Comparison of ENCODE assay signal across 17 cellular contexts in the genomic region with DNA sequence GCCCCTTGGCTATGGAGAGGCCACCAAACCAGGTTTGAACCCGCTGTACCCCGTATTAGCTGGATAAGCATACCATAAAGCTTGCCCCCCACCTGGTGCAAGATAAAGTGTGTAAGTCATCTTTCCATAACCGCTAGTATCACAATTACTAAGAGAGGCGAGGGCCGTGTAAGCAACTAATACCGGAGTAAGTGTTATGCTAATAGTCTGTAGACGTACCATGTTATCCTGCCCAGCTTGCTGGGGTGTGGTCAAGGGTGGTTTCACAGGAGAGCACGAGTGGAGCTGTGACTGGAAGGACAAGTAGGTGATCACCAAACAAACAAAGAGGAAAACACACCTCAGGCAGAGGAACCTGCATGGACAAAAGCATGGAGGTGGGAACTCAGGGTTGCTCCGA. TPM values are rescaled to one million over a fixed set of nuclear protein-coding genes. Genes with fewer than 3 reads are reported as not detected.
DNase-seq lines count a peak whose midpoint lies in the region; ATAC-seq and TF ChIP-seq lines count a peak whose summit lies in the region.
"Had no signal": no experiment of that assay in that cellular context is flagged by ENCODE, and none has a peak within 500 bp of the region (broad histone marks: within the 10 kb centered on the region; RNA-seq: fewer than 3 reads in every experiment).

No MANE protein-coding gene starts in this region.

- TF ChIP-seq CTCF in osteoblast (IDR thresholded peaks at IDR 0.05; ENCODE audit: extremely low read depth, low read depth, low read length) = no peak
- TF ChIP-seq CTCF in gastroesophageal sphincter (IDR thresholded peaks at IDR 0.05) = no peak
- no peak for TF ChIP-seq CTCF in type B pancreatic cell (conservative IDR thresholded peaks at IDR 0.05)

- H3K4me3 ChIP-seq in osteoblast (ENCODE audit: insufficient read depth, low read length) (no peak overlapping the region), gastroesophageal sphincter (no peak overlapping the region)
- H3K4me3 ChIP-seq: ascending aorta, colonic mucosa, right lobe of liver, tibial artery had no signal

- no peaks in the 10 kb centered on the region for H4K20me1 ChIP-seq in osteoblast (ENCODE audit: insufficient read depth, low read length)

- no peak overlapping the region for H3K4me2 ChIP-seq in osteoblast (ENCODE audit: insufficient read depth, low read length)

- H3K36me3 Mint-ChIP-seq in activated CD4-positive, alpha-beta T cell treated with anti-CD3 and anti-CD28 coated beads for 36 hours (ENCODE audit: low read depth) = peaks cover 9% of the 10 kb centered on the region
- H3K36me3 Mint-ChIP-seq in activated naive CD8-positive, alpha-beta T cell = peaks cover 4% of the 10 kb centered on the region
- no peaks in the 10 kb centered on the region for H3K36me3 Mint-ChIP-seq in type B pancreatic cell

- ATAC-seq in activated CD4-positive, alpha-beta T cell treated with anti-CD3 and anti-CD28 coated beads for 36 hours = peak; percentile 10
- ATAC-seq in GM19351 (IDR thresholded peaks at IDR 0.05; ENCODE audit: unreplicated experiment) (peak; percentile 33), gastroesophageal sphincter (no peak)
- ATAC-seq: HCT116, HepG2, right lobe of liver had no signal

- H3K36me3 ChIP-seq in osteoblast (ENCODE audit: insufficient read depth, low read length) (no peaks in the 10 kb centered on the region), gastroesophageal sphincter (no peaks in the 10 kb centered on the region)
- H3K36me3 ChIP-seq: ascending aorta, colonic mucosa, right lobe of liver, tibial artery had no signal

- peaks cover 2% of the 10 kb centered on the region for H3K9me3 Mint-ChIP-seq in activated CD4-positive, alpha-beta T cell treated with anti-CD3 and anti-CD28 coated beads for 36 hours (ENCODE audit: low read depth)
- no peaks in the 10 kb centered on the region for H3K9me3 Mint-ChIP-seq in activated naive CD8-positive, alpha-beta T cell (ENCODE audit: low read depth)
- no peaks in the 10 kb centered on the region for H3K9me3 Mint-ChIP-seq in type B pancreatic cell

- H3K27me3 ChIP-seq in osteoblast (ENCODE audit: insufficient read depth, low read length) (no peaks in the 10 kb centered on the region), gastroesophageal sphincter (peaks cover 23% of the 10 kb centered on the region)
- H3K27me3 ChIP-seq: ascending aorta, colonic mucosa, right lobe of liver had no signal

- H2AFZ ChIP-seq in osteoblast (ENCODE audit: low read length) = no peak overlapping the region

- no peaks in the 10 kb centered on the region for H3K9me3 ChIP-seq in osteoblast (ENCODE audit: low read depth, low read length)
- no peaks in the 10 kb centered on the region for H3K9me3 ChIP-seq in gastroesophageal sphincter
- H3K9me3 ChIP-seq: ascending aorta, colonic mucosa, right lobe of liver, tibial artery had no signal

- intact Hi-C loops in activated CD4-positive, alpha-beta T cell treated with anti-CD3 and anti-CD28 coated beads for 36 hours (cut with DNase I, micrococcal nuclease) = loop anchor here in 1 of 2 experiments (5.0 kb wide), 1 partner anchor 36 kb away; no protein-coding TSS in a partner anchor

- H3K4me1 ChIP-seq in osteoblast (ENCODE audit: insufficient read depth, low read length) (peaks cover 16% of the 10 kb centered on the region), gastroesophageal sphincter (peaks cover 0 to 38% (median 9%) of the 10 kb centered on the region in 3 donors)

- peak; percentile 44 for DNase-seq in activated CD4-positive, alpha-beta T cell treated with anti-CD3 and anti-CD28 coated beads for 36 hours
- DNase-seq in activated CD4-positive, alpha-beta T cell treated with anti-CD3 and anti-CD28 coated beads for 4 hours = no peak
- DNase-seq in osteoblast (ENCODE audit: insufficient read length, low spot score, missing footprints) = peak; percentile 38
- no peak for DNase-seq in kidney glomerular epithelial cell (lab: John Stamatoyannopoulos, UW)
- DNase-seq in type B pancreatic cell (ENCODE audit: extremely low spot score, unreplicated experiment) = no peak
- DNase-seq: 8988T, colonic mucosa, EL, right lobe of liver, tibial artery had no signal

- CTCF ChIA-PET in activated CD4-positive, alpha-beta T cell treated with anti-CD3 and anti-CD28 coated beads for 36 hours (lab: Charles Lee) = interaction anchor here (1.6 kb wide), 1 partner anchor 12 kb away, joined by 4 read pairs; no protein-coding TSS in a partner anchor

- H3K79me2 ChIP-seq in osteoblast (ENCODE audit: insufficient read depth, low read length) = peaks cover 17% of the 10 kb centered on the region

- H3K27me3 Mint-ChIP-seq in activated CD4-positive, alpha-beta T cell treated with anti-CD3 and anti-CD28 coated beads for 36 hours = no peaks in the 10 kb centered on the region
- no peaks in the 10 kb centered on the region for H3K27me3 Mint-ChIP-seq in activated naive CD8-positive, alpha-beta T cell
- peaks cover 25% of the 10 kb centered on the region for H3K27me3 Mint-ChIP-seq in type B pancreatic cell

- peaks cover 65% of the 10 kb centered on the region for H3K4me1 Mint-ChIP-seq in activated CD4-positive, alpha-beta T cell treated with anti-CD3 and anti-CD28 coated beads for 36 hours
- H3K4me1 Mint-ChIP-seq in activated naive CD8-positive, alpha-beta T cell (ENCODE audit: low read depth) = peaks cover 58% of the 10 kb centered on the region
- peaks cover 15% of the 10 kb centered on the region for H3K4me1 Mint-ChIP-seq in type B pancreatic cell (ENCODE audit: unreplicated experiment)

- H3K27ac ChIP-seq in osteoblast (ENCODE audit: low read depth, low read length) (no peak overlapping the region), gastroesophageal sphincter (no peak overlapping the region)
- H3K27ac ChIP-seq: colonic mucosa, tibial artery, VCaP had no signal

- no peak for TF ChIP-seq POLR2A in gastroesophageal sphincter (IDR thresholded peaks at IDR 0.05)

- 54 to 86% methylated on average over 3 to 8 of the region's 9 CpGs for WGBS in gastroesophageal sphincter (ENCODE audit: low coverage in 1 of 2), 2 donors

- no peak for TF ChIP-seq EP300 in gastroesophageal sphincter (IDR thresholded peaks at IDR 0.05)

- peak overlapping the region; percentile 69 for H3K27ac Mint-ChIP-seq in activated CD4-positive, alpha-beta T cell treated with anti-CD3 and anti-CD28 coated beads for 36 hours
- H3K27ac Mint-ChIP-seq in activated naive CD8-positive, alpha-beta T cell = peak overlapping the region; percentile 72
- H3K27ac Mint-ChIP-seq in type B pancreatic cell = no peak overlapping the region

- POLR2A ChIA-PET in activated CD4-positive, alpha-beta T cell treated with anti-CD3 and anti-CD28 coated beads for 36 hours (lab: Charles Lee) = interaction anchor here (0.6 to 2.3 kb wide), 2 partner anchors 14 to 332 kb away, joined by 5 to 6 read pairs; no protein-coding TSS in a partner anchor

- no peak overlapping the region for H3K4me3 Mint-ChIP-seq in activated CD4-positive, alpha-beta T cell treated with anti-CD3 and anti-CD28 coated beads for 36 hours
- H3K4me3 Mint-ChIP-seq in activated naive CD8-positive, alpha-beta T cell = peak overlapping the region; percentile 41
- no peak overlapping the region for H3K4me3 Mint-ChIP-seq in type B pancreatic cell

RNA-seq across cellular contexts. Expression of gene TNFRSF1B, which starts 3.6 kb away (rescaled TPM):
- 100 to 1,000 TPM; 107 to 116 TPM for total RNA-seq in activated CD4-positive, alpha-beta T cell treated with anti-CD3 and anti-CD28 coated beads for 36 hours
- total RNA-seq in osteoblast (11.2 and 12.7 TPM in 2 replicates), gastroesophageal sphincter (10 to 100 TPM; 10.9 to 34.9 (median 31.0) TPM), type B pancreatic cell (ENCODE audit: low replicate concordance) (2.4 and 3.3 TPM in 2 replicates)

Comparison
In these comparisons a context has a peak if more than half of its experiments do, and no peak if none do; other contexts are left out.
1. DNase-seq: peak in activated CD4-positive, alpha-beta T cell treated with anti-CD3 and anti-CD28 coated beads for 36 hours (single experiment) and osteoblast (single experiment); none in activated CD4-positive, alpha-beta T cell treated with anti-CD3 and anti-CD28 coated beads for 4 hours (0 of 2), kidney glomerular epithelial cell (single experiment) and type B pancreatic cell (single experiment).